Comparison of ENCODE assay signal across 23 cellular contexts in genomic region chr10:78015546-78015945, GRCh38. TPM values are rescaled to one million over a fixed set of nuclear protein-coding genes. Genes with fewer than 3 reads are reported as not detected.
DNase-seq lines count a peak whose midpoint lies in the region; ATAC-seq and TF ChIP-seq lines count a peak whose summit lies in the region.
"Had no signal": no experiment of that assay in that cellular context is flagged by ENCODE, and none has a peak within 500 bp of the region (broad histone marks: within the 10 kb centered on the region; RNA-seq: fewer than 3 reads in every experiment).

No MANE protein-coding gene starts in this region.

- H3K4me1 ChIP-seq in heart right ventricle, result no peaks in the 10 kb centered on the region
- H3K4me1 ChIP-seq in psoas muscle, result peaks cover 6% of the 10 kb centered on the region
- H3K4me1 ChIP-seq: A549; BE2C; BLaER1 treated with 17β-estradiol and CSF1 and Interleukin-3, amounts not matched to agents 10 nM and 100 nM had no signal

- intact Hi-C loops in Right ventricle myocardium superior (cut with DNase I) (no loop called here), cardiac septum (cut with DNase I) (no loop called here), heart right ventricle (cut with DNase I) (no loop called here), psoas muscle (cut with DNase I) (no loop called here)

- 59 to 67% methylated on average over 5 of the region's 5 CpGs for WGBS in heart right ventricle, 2 donors
- 46 to 71% (median 47%) methylated on average over 5 of the region's 5 CpGs for WGBS in psoas muscle, 3 donors

- peak; percentile 87 for ATAC-seq in Right ventricle myocardium superior (ENCODE audit: poor library complexity)
- ATAC-seq in heart right ventricle, result peak; percentile 51 to 94 (median 85)
- ATAC-seq in psoas muscle, result peak; percentile 81 to 92 (median 91)
- ATAC-seq: A549, GM12878 had no signal

- no peak for DNase-seq in Right ventricle myocardium superior
- DNase-seq in cardiac septum (ENCODE audit: low spot score), result no peak
- DNase-seq in heart right ventricle, result no peak
- DNase-seq in psoas muscle, result no peak
- DNase-seq in activated CD4-positive, alpha-beta T cell treated with anti-CD3 and anti-CD28 coated beads, Interleukin-2, amount 50 U/mL, for 1 hour, result no peak
- DNase-seq in HuH-7.5 (ENCODE audit: low spot score), result no peak
- DNase-seq in effector CD8-positive, alpha-beta T cell (lab: John Stamatoyannopoulos, UW), result no peak
- DNase-seq: 8988T; ACHN; AML-193; BE2C; CD4-positive, alpha-beta T cell; CD8-positive, alpha-beta memory T cell; DMS 273 treated with DMSO at 0.1 percent for 48 hours; DMS79; EL; GDM1; GM23248; H7; HCEC 1CT had no signal

- no peaks in the 10 kb centered on the region for H3K27me3 ChIP-seq in heart right ventricle
- H3K27me3 ChIP-seq in psoas muscle (ENCODE audit: insufficient read depth in 3 of 3, low read length in 2 of 3), result no peaks in the 10 kb centered on the region
- H3K27me3 ChIP-seq: BE2C; BLaER1 treated with 17β-estradiol and CSF1 and Interleukin-3, amounts not matched to agents 10 nM and 100 nM had no signal

- H3K9me3 ChIP-seq in heart right ventricle (no peaks in the 10 kb centered on the region), psoas muscle (no peaks in the 10 kb centered on the region)
- H3K9me3 ChIP-seq: A549; BE2C; BLaER1 treated with 17β-estradiol and CSF1 and Interleukin-3, amounts not matched to agents 10 nM and 100 nM had no signal

- peak overlapping the region in 2 of 10 donors; percentile 24 to 30 for H3K27ac ChIP-seq in heart right ventricle
- peak overlapping the region; percentile 63 for H3K27ac ChIP-seq in psoas muscle
- H3K27ac ChIP-seq: A549; BLaER1 treated with 17β-estradiol and CSF1 and Interleukin-3, amounts not matched to agents 10 nM and 100 nM; GM23248 had no signal

- no peak overlapping the region for H3K4me3 ChIP-seq in heart right ventricle
- H3K4me3 ChIP-seq in psoas muscle, result no peak overlapping the region
- H3K4me3 ChIP-seq: A549; BLaER1 treated with 17β-estradiol and CSF1 and Interleukin-3, amounts not matched to agents 10 nM and 100 nM; GM12878; GM23248 had no signal

- peaks cover 0 to 100% (median 85%) of the 10 kb centered on the region in 9 donors for H3K36me3 ChIP-seq in heart right ventricle
- peaks cover 13 to 99% of the 10 kb centered on the region in 2 donors for H3K36me3 ChIP-seq in psoas muscle (ENCODE audit: insufficient read depth in 1 of 2, low read depth in 1 of 2)

- no peak for TF ChIP-seq CTCF in heart right ventricle (IDR thresholded peaks at IDR 0.05)
- TF ChIP-seq CTCF in psoas muscle (IDR thresholded peaks at IDR 0.05), result no peak

RNA-seq across cellular contexts. Expression of gene POLR3A, which starts 13.8 kb away (rescaled TPM):
- total RNA-seq in Right ventricle myocardium superior (7.3 TPM), cardiac septum (9.9 TPM), heart right ventricle (10 to 100 TPM in 8 of 10 donors, 1 to 10 TPM in 2; 8.5 to 12.5 (median 10.8) TPM), psoas muscle (10 to 100 TPM; 11.8 to 16.5 (median 14.1) TPM)
- polyA plus RNA-seq in heart right ventricle (1 to 10 TPM; 4.2 to 4.6 TPM), psoas muscle (10 to 100 TPM in 1 of 3 donors, 1 to 10 TPM in 2; 5.2 to 14.2 (median 8.9) TPM)

RNA-seq across cellular contexts. Expression of gene RPS24, which starts 18.1 kb away (rescaled TPM):
- total RNA-seq in Right ventricle myocardium superior, result 716 TPM
- 694 TPM for total RNA-seq in cardiac septum
- 100 to 1,000 TPM; 568 to 990 (median 790) TPM for total RNA-seq in heart right ventricle
- polyA plus RNA-seq in heart right ventricle, result 1,000 to 10,000 TPM; 2,771 to 4,355 TPM
- 1,000 to 10,000 TPM in 3 of 4 donors, 100 to 1,000 TPM in 1; 980 to 1,456 (median 1,110) TPM for total RNA-seq in psoas muscle
- polyA plus RNA-seq in psoas muscle, result 1,000 to 10,000 TPM; 2,584 to 4,077 (median 3,663) TPM
